Comparison of ENCODE assay signal across 11 cellular contexts in genomic region chr7:117085769-117086463, GRCh38.
DNase-seq lines count a peak whose midpoint lies in the region; ATAC-seq, FAIRE-seq and TF ChIP-seq lines count a peak whose summit lies in the region.
"Had no signal": no experiment of that assay in that cellular context is flagged by ENCODE, and none has a peak within 500 bp of the region (broad histone marks: within the 10 kb centered on the region; RNA-seq: fewer than 3 reads in every experiment).

No MANE protein-coding gene starts in this region.

- ATAC-seq in GM18861 (IDR thresholded peaks at IDR 0.05; ENCODE audit: unreplicated experiment) (peak; percentile 34), HG03354 (IDR thresholded peaks at IDR 0.05; ENCODE audit: poor library complexity, severe bottlenecking, unreplicated experiment) (peak; percentile 60), GM18498 (IDR thresholded peaks at IDR 0.05; ENCODE audit: unreplicated experiment) (no peak)

- no peak for FAIRE-seq in bronchial epithelial cell (lab: Jason Lieb, UNC)

- no peaks in the 10 kb centered on the region for H3K27me3 ChIP-seq in bronchial epithelial cell (ENCODE audit: control insufficient read depth, insufficient read depth, low read length)

- H3K4me3 Mint-ChIP-seq in nephron, result peak overlapping the region in 1 of 3 experiments; percentile 47
- H3K4me3 Mint-ChIP-seq: activated B cell treated with CpG ODN at 0.5 μM for 24 hours had no signal

- H3K9me3 Mint-ChIP-seq in nephron, result no peaks in the 10 kb centered on the region
- H3K9me3 Mint-ChIP-seq: activated B cell treated with CpG ODN at 0.5 μM for 24 hours had no signal

- TF ChIP-seq CTCF in bronchial epithelial cell (IDR thresholded peaks at IDR 0.05; ENCODE audit: insufficient read depth, low read length, severe bottlenecking) (no peak), nephron (IDR thresholded peaks at IDR 0.05; ENCODE audit: unreplicated experiment in 3 of 3) (no peak)

- peaks cover 70% of the 10 kb centered on the region for H3K4me1 Mint-ChIP-seq in nephron

- H3K36me3 ChIP-seq in bronchial epithelial cell (ENCODE audit: control insufficient read depth, insufficient read depth, low read length), result no peaks in the 10 kb centered on the region

- no peaks in the 10 kb centered on the region for H3K36me3 Mint-ChIP-seq in nephron (ENCODE audit: low read depth)

- peak; percentile 40 for DNase-seq in bronchial epithelial cell (ENCODE audit: low read depth)
- no peak for DNase-seq in NK-92 (lab: John Stamatoyannopoulos, UW; ENCODE audit: unreplicated experiment)
- DNase-seq in activated CD4-positive, alpha-beta T cell treated with anti-CD3 and anti-CD28 coated beads, Interleukin-2, amount 50 U/mL, for 1 hour, result no peak
- DNase-seq: activated B cell treated with CpG ODN at 0.5 μM for 24 hours, amygdala, hypothalamus, occipital lobe had no signal

- no peaks in the 10 kb centered on the region for H3K27me3 Mint-ChIP-seq in nephron (ENCODE audit: low read depth)
- H3K27me3 Mint-ChIP-seq: activated B cell treated with CpG ODN at 0.5 μM for 24 hours had no signal

- H3K4me3 ChIP-seq in bronchial epithelial cell (ENCODE audit: low read depth, low read length), result no peak overlapping the region

- H3K27ac Mint-ChIP-seq in nephron, result peak overlapping the region; percentile 13 to 76 (median 55)
- H3K27ac Mint-ChIP-seq: activated B cell treated with CpG ODN at 0.5 μM for 24 hours had no signal
